Comparison of ENCODE assay signal across 12 cellular contexts in the genomic region with DNA sequence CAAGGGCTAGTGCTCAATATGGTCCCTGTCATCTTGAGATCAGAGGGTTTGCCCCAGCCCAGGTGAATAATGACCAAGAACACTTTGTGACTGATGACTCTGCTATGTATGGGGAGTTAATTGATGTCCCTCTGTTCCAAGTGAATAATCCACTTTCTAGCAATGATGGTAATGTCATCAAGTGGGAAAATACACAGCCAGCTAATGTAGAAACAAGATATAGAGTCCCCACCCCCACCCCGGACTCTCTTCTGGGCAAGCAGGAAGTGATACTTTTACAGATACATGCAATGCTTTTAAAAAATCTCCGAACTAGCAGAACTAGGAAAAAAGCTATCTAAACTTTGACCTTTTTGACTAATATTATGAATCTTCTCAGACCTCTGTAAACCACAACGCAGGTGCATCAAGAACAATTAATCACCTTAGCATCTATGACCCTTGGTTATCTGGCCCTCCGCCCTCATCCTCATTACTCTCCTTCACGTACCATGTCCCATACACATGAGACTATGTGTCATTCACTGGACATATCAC. TPM values are rescaled to one million over a fixed set of nuclear protein-coding genes. Genes with fewer than 3 reads are reported as not detected.
DNase-seq lines count a peak whose midpoint lies in the region; ATAC-seq lines count a peak whose summit lies in the region.
"Had no signal": no experiment of that assay in that cellular context is flagged by ENCODE, and none has a peak within 500 bp of the region (broad histone marks: within the 10 kb centered on the region; RNA-seq: fewer than 3 reads in every experiment).

No MANE protein-coding gene starts in this region.

- no peak overlapping the region for H3K4me3 Mint-ChIP-seq in stimulated activated effector memory CD8-positive, alpha-beta T cell treated with anti-CD3 and anti-CD28 coated beads, Interleukin-12 subunit alpha, Interleukin-12 subunit beta, amount 100 ng/mL, for 72 hours
- no peak overlapping the region for H3K4me3 Mint-ChIP-seq in T-cell
- H3K4me3 Mint-ChIP-seq in activated T-helper 2 cell treated with anti-CD3 and anti-CD28 coated beads, Interferon-gamma antibody, Interleukin-2, Interleukin-4, amounts not matched to agents 10 μg/mL and 5 μg/mL and 100 μg/mL, durations not matched to agents 14 hours and 24 hours and 36 hours (ENCODE audit: low read depth): no peak overlapping the region
- H3K4me3 Mint-ChIP-seq: neural crest cell had no signal

- peak; percentile 89 for ATAC-seq in GM19035 (IDR thresholded peaks at IDR 0.05; ENCODE audit: unreplicated experiment)
- peak; percentile 83 for ATAC-seq in HG02588 (IDR thresholded peaks at IDR 0.05; ENCODE audit: unreplicated experiment)
- peak; percentile 89 for ATAC-seq in HG03432 (IDR thresholded peaks at IDR 0.05; ENCODE audit: unreplicated experiment)
- peak; percentile 52 for ATAC-seq in stimulated activated effector memory CD8-positive, alpha-beta T cell treated with anti-CD3 and anti-CD28 coated beads, Interleukin-12 subunit alpha, Interleukin-12 subunit beta, amount 100 ng/mL, for 72 hours
- no peak for ATAC-seq in T-cell (replicated peaks in 1 of 4)

- DNase-seq in stimulated activated effector memory CD8-positive, alpha-beta T cell treated with anti-CD3 and anti-CD28 coated beads, Interleukin-12 subunit alpha, Interleukin-12 subunit beta, amount 100 ng/mL, for 72 hours (ENCODE audit: low spot score in 2 of 2): no peak
- DNase-seq in T-cell (no peak), ureter (ENCODE audit: low spot score) (no peak), ecto neural progenitor cell (ENCODE audit: low spot score) (no peak)
- no peak for DNase-seq in activated T-helper 2 cell treated with anti-CD3 and anti-CD28 coated beads, Interferon-gamma antibody, Interleukin-2, Interleukin-4, amounts not matched to agents 10 μg/mL and 5 μg/mL and 100 μg/mL, durations not matched to agents 14 hours and 24 hours and 36 hours (ENCODE audit: low spot score)
- DNase-seq: activated CD4-positive, alpha-beta T cell treated with anti-CD3 and anti-CD28 coated beads for 48 hours; NCI-H1105; stimulated activated CD4-positive, alpha-beta T cell treated with anti-CD3 and anti-CD28 coated beads, Interleukin-1b, Interleukin-23, amount 100 ng/mL, for 48 hours had no signal

- no peaks in the 10 kb centered on the region for H3K9me3 Mint-ChIP-seq in stimulated activated effector memory CD8-positive, alpha-beta T cell treated with anti-CD3 and anti-CD28 coated beads, Interleukin-12 subunit alpha, Interleukin-12 subunit beta, amount 100 ng/mL, for 72 hours
- H3K9me3 Mint-ChIP-seq in T-cell: no peaks in the 10 kb centered on the region
- H3K9me3 Mint-ChIP-seq in activated T-helper 2 cell treated with anti-CD3 and anti-CD28 coated beads, Interferon-gamma antibody, Interleukin-2, Interleukin-4, amounts not matched to agents 10 μg/mL and 5 μg/mL and 100 μg/mL, durations not matched to agents 14 hours and 24 hours and 36 hours: no peaks in the 10 kb centered on the region
- H3K9me3 Mint-ChIP-seq: neural crest cell had no signal

- H3K27ac Mint-ChIP-seq in stimulated activated effector memory CD8-positive, alpha-beta T cell treated with anti-CD3 and anti-CD28 coated beads, Interleukin-12 subunit alpha, Interleukin-12 subunit beta, amount 100 ng/mL, for 72 hours: no peak overlapping the region
- no peak overlapping the region for H3K27ac Mint-ChIP-seq in T-cell
- no peak overlapping the region for H3K27ac Mint-ChIP-seq in activated T-helper 2 cell treated with anti-CD3 and anti-CD28 coated beads, Interferon-gamma antibody, Interleukin-2, Interleukin-4, amounts not matched to agents 10 μg/mL and 5 μg/mL and 100 μg/mL, durations not matched to agents 14 hours and 24 hours and 36 hours

- no peaks in the 10 kb centered on the region for H3K36me3 Mint-ChIP-seq in stimulated activated effector memory CD8-positive, alpha-beta T cell treated with anti-CD3 and anti-CD28 coated beads, Interleukin-12 subunit alpha, Interleukin-12 subunit beta, amount 100 ng/mL, for 72 hours
- no peaks in the 10 kb centered on the region for H3K36me3 Mint-ChIP-seq in T-cell
- H3K36me3 Mint-ChIP-seq in activated T-helper 2 cell treated with anti-CD3 and anti-CD28 coated beads, Interferon-gamma antibody, Interleukin-2, Interleukin-4, amounts not matched to agents 10 μg/mL and 5 μg/mL and 100 μg/mL, durations not matched to agents 14 hours and 24 hours and 36 hours (ENCODE audit: low read depth): no peaks in the 10 kb centered on the region

- intact Hi-C loops in activated T-helper 2 cell treated with anti-CD3 and anti-CD28 coated beads, Interferon-gamma antibody, Interleukin-2, Interleukin-4, amounts not matched to agents 10 μg/mL and 5 μg/mL and 100 μg/mL, durations not matched to agents 14 hours and 24 hours and 36 hours (cut with micrococcal nuclease): no loop called here

- H3K27me3 Mint-ChIP-seq in T-cell: peaks cover 6% of the 10 kb centered on the region in 2 donors
- no peaks in the 10 kb centered on the region for H3K27me3 Mint-ChIP-seq in activated T-helper 2 cell treated with anti-CD3 and anti-CD28 coated beads, Interferon-gamma antibody, Interleukin-2, Interleukin-4, amounts not matched to agents 10 μg/mL and 5 μg/mL and 100 μg/mL, durations not matched to agents 14 hours and 24 hours and 36 hours (ENCODE audit: low read depth)

- no peaks in the 10 kb centered on the region for H3K4me1 Mint-ChIP-seq in stimulated activated effector memory CD8-positive, alpha-beta T cell treated with anti-CD3 and anti-CD28 coated beads, Interleukin-12 subunit alpha, Interleukin-12 subunit beta, amount 100 ng/mL, for 72 hours
- H3K4me1 Mint-ChIP-seq in T-cell: no peaks in the 10 kb centered on the region
- H3K4me1 Mint-ChIP-seq in activated T-helper 2 cell treated with anti-CD3 and anti-CD28 coated beads, Interferon-gamma antibody, Interleukin-2, Interleukin-4, amounts not matched to agents 10 μg/mL and 5 μg/mL and 100 μg/mL, durations not matched to agents 14 hours and 24 hours and 36 hours (ENCODE audit: low read depth): no peaks in the 10 kb centered on the region
- H3K4me1 Mint-ChIP-seq: neural crest cell had no signal

- CTCF ChIA-PET in T-cell (lab: Charles Lee): no interaction called here

- POLR2A ChIA-PET in T-cell (lab: Charles Lee): no interaction called here

RNA-seq across cellular contexts. Expression of gene CNR1, which starts 30.5 kb away (rescaled TPM):
- total RNA-seq in T-cell: under 1 TPM in 3 of 5 donors, not detected in 2; 0.47 to 0.89 (median 0.73) TPM
- total RNA-seq in ureter: 9.4 TPM
- not detected in 2 replicates for total RNA-seq in activated T-helper 2 cell treated with anti-CD3 and anti-CD28 coated beads, Interferon-gamma antibody, Interleukin-2, Interleukin-4, amounts not matched to agents 10 μg/mL and 5 μg/mL and 100 μg/mL, durations not matched to agents 14 hours and 24 hours and 36 hours

Comparison
In these comparisons a context has a peak if more than half of its experiments do, and no peak if none do; other contexts are left out.
1. ATAC-seq: peak in GM19035 (single experiment), HG02588 (single experiment), HG03432 (single experiment) and stimulated activated effector memory CD8-positive, alpha-beta T cell treated with anti-CD3 and anti-CD28 coated beads, Interleukin-12 subunit alpha, Interleukin-12 subunit beta, amount 100 ng/mL, for 72 hours (single experiment); none in T-cell (0 of 4).